In the genomic region with DNA sequence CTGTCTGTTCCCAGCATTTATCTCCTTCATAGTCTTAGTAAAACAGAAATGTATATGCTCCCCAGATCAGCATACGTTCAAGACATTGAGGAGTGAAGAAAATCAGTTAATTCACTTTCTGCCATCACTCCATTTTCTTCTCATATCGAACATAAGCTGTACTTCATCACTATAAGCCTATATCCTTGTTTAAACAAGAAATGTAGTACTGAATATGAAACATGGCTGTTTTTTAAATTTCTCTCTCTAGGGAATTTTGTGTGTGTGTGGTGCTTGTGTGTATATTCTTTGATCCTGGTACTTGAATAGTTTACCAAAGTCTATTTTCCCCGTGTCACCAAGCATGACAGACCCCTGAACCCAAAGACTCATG, we compare ENCODE assay signal across 10 cellular contexts.
DNase-seq lines count a peak whose midpoint lies in the region; ATAC-seq and TF ChIP-seq lines count a peak whose summit lies in the region.
"Had no signal": no experiment of that assay in that cellular context is flagged by ENCODE, and none has a peak within 500 bp of the region (broad histone marks: within the 10 kb centered on the region; RNA-seq: fewer than 3 reads in every experiment).

No MANE protein-coding gene starts in this region.

- H3K36me3 ChIP-seq in ACC112 (ENCODE audit: insufficient read depth, low read length) (peaks cover 8% of the 10 kb centered on the region; the same call in 1 of the 2 replicates), muscle layer of duodenum (ENCODE audit: control insufficient read depth in 1 of 2, insufficient read depth in 2 of 2, low read length in 2 of 2) (no peaks in the 10 kb centered on the region)

- peaks cover 38% of the 10 kb centered on the region for H3K4me1 Mint-ChIP-seq in activated naive CD8-positive, alpha-beta T cell treated with anti-CD3 and anti-CD28 coated beads, Interleukin-2, amount 10 ng/mL, durations not matched to agents 7 days and 5 days

- DNase-seq in HFF-Myc (ENCODE audit: extremely low read depth, low read depth) (no peak), left colon (no peak), DMS79 treated with DMSO at 0.1 percent for 48 hours (lab: John Stamatoyannopoulos, UW) (no peak), NCI-H446 treated with DMSO at 0.1 percent for 48 hours (lab: John Stamatoyannopoulos, UW) (no peak), RKO (ENCODE audit: low spot score) (no peak)
- no peak for DNase-seq in activated naive CD8-positive, alpha-beta T cell treated with anti-CD3 and anti-CD28 coated beads, Interleukin-2, amount 10 ng/mL, durations not matched to agents 7 days and 5 days
- DNase-seq: DMS153, NCI-H2029 had no signal

- no peaks in the 10 kb centered on the region for H3K27me3 Mint-ChIP-seq in activated naive CD8-positive, alpha-beta T cell treated with anti-CD3 and anti-CD28 coated beads, Interleukin-2, amount 10 ng/mL, durations not matched to agents 7 days and 5 days

- no peak for ATAC-seq in activated naive CD8-positive, alpha-beta T cell treated with anti-CD3 and anti-CD28 coated beads, Interleukin-2, amount 10 ng/mL, durations not matched to agents 7 days and 5 days (ENCODE audit: low read depth)
- no peak for ATAC-seq in left colon

- no peaks in the 10 kb centered on the region for H3K9me3 ChIP-seq in muscle layer of duodenum (ENCODE audit: control insufficient read depth in 1 of 2, low read length in 2 of 2)

- intact Hi-C loops in left colon (cut with DNase I, micrococcal nuclease): loop anchor here in 1 of 2 donors (10.0 kb wide), 1 partner anchor 70 kb away; a partner anchor contains a TSS

- POLR2A ChIA-PET in activated naive CD8-positive, alpha-beta T cell treated with anti-CD3 and anti-CD28 coated beads, Interleukin-2, amount 10 ng/mL, durations not matched to agents 7 days and 5 days (lab: Charles Lee): interaction anchor here (1.6 to 20.9 kb wide), 17 partner anchors 7 to 1672 kb away, joined by 7 to 1314 read pairs (median 181); a partner anchor contains a TSS

- H3K27me3 ChIP-seq in ACC112 (ENCODE audit: insufficient read depth, low read length): no peaks in the 10 kb centered on the region
- H3K27me3 ChIP-seq in muscle layer of duodenum (ENCODE audit: low read depth, low read length): no peaks in the 10 kb centered on the region

- H3K4me1 ChIP-seq in ACC112 (ENCODE audit: control insufficient read depth, insufficient read depth, low read length, unreplicated experiment) (no peaks in the 10 kb centered on the region), muscle layer of duodenum (ENCODE audit: control insufficient read depth in 1 of 2, insufficient read depth in 2 of 2, low read length in 2 of 2) (peaks cover 0 to 13% of the 10 kb centered on the region in 2 donors)

- peak overlapping the region; percentile 96 for H3K27ac Mint-ChIP-seq in activated naive CD8-positive, alpha-beta T cell treated with anti-CD3 and anti-CD28 coated beads, Interleukin-2, amount 10 ng/mL, durations not matched to agents 7 days and 5 days

- H3K4me3 Mint-ChIP-seq in activated naive CD8-positive, alpha-beta T cell treated with anti-CD3 and anti-CD28 coated beads, Interleukin-2, amount 10 ng/mL, durations not matched to agents 7 days and 5 days: peak overlapping the region; percentile 87

- no peak for TF ChIP-seq CTCF in HFF-Myc (IDR thresholded peaks at IDR 0.05; ENCODE audit: low read depth, low read length, missing control alignments)

- H3K4me3 ChIP-seq in ACC112 (ENCODE audit: low read depth, low read length): peak overlapping the region; percentile 94
- H3K4me3 ChIP-seq in HFF-Myc (replicated peaks; ENCODE audit: low read depth, low read length): peak overlapping the region; percentile 77; the same call in 1 of the 2 replicates
- peak overlapping the region in 1 of 2 donors; percentile 71 for H3K4me3 ChIP-seq in muscle layer of duodenum (ENCODE audit: low read depth in 1 of 2, low read length in 2 of 2)

- peaks cover 32% of the 10 kb centered on the region for H3K79me2 ChIP-seq in ACC112 (ENCODE audit: control insufficient read depth, insufficient read depth, low read length, unreplicated experiment)

- H3K36me3 Mint-ChIP-seq in activated naive CD8-positive, alpha-beta T cell treated with anti-CD3 and anti-CD28 coated beads, Interleukin-2, amount 10 ng/mL, durations not matched to agents 7 days and 5 days: peaks cover 12% of the 10 kb centered on the region

- H3K27ac ChIP-seq in ACC112 (ENCODE audit: low read depth, low read length) (peak overlapping the region; percentile 81; the same call in 1 of the 2 replicates), muscle layer of duodenum (ENCODE audit: low read length) (peak overlapping the region; percentile 93)

- H3K9me3 Mint-ChIP-seq in activated naive CD8-positive, alpha-beta T cell treated with anti-CD3 and anti-CD28 coated beads, Interleukin-2, amount 10 ng/mL, durations not matched to agents 7 days and 5 days: no peaks in the 10 kb centered on the region

- H2AFZ ChIP-seq in ACC112 (ENCODE audit: low read length, unreplicated experiment): peak overlapping the region; percentile 30
